25 cellular contexts compared by ENCODE assay signal in the genomic region with DNA sequence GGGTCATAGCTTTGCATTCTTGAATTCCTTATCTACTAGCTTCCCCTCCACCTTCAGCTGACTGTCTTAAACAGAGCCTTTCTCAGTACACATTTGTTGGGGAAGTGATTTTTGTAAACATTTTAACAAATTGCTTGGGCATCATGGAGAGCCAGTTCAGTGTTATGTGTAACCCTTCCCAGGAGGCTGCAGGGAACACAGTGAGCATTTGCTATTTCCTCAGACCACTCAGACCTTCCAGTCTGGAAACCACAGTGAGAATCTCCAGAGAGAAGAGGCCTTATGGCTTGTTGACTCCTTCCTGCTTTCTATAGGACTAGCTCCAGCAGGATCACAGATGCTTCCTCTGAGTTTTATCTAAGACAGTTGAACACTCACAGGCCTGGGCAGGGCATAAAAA.
DNase-seq lines count a peak whose midpoint lies in the region; ATAC-seq and TF ChIP-seq lines count a peak whose summit lies in the region.
"Had no signal": no experiment of that assay in that cellular context is flagged by ENCODE, and none has a peak within 500 bp of the region (broad histone marks: within the 10 kb centered on the region; RNA-seq: fewer than 3 reads in every experiment).

No MANE protein-coding gene starts in this region.

- H3K27me3 ChIP-seq in right atrium auricular region (no peaks in the 10 kb centered on the region), gastrocnemius medialis (no peaks in the 10 kb centered on the region), ascending aorta (no peaks in the 10 kb centered on the region)
- H3K27me3 ChIP-seq: Peyer's patch, SJSA1 had no signal

- H3K4me1 Mint-ChIP-seq in stimulated activated naive B cell treated with anti-CD40 and anti-IgM and Interleukin-4, amounts not matched to agents 10 μg/mL and 1 μg/mL and 100 μg/mL, for 72 hours: no peaks in the 10 kb centered on the region

- H3K4me1 ChIP-seq in right atrium auricular region: peaks cover 0 to 31% of the 10 kb centered on the region in 2 donors
- peaks cover 0 to 3% of the 10 kb centered on the region in 2 donors for H3K4me1 ChIP-seq in gastrocnemius medialis
- peaks cover 0 to 20% of the 10 kb centered on the region in 2 donors for H3K4me1 ChIP-seq in ascending aorta
- H3K4me1 ChIP-seq: Peyer's patch had no signal

- no peak for TF ChIP-seq POLR2A in gastrocnemius medialis (IDR thresholded peaks at IDR 0.05)

- H3K36me3 ChIP-seq in right atrium auricular region (no peaks in the 10 kb centered on the region), gastrocnemius medialis (no peaks in the 10 kb centered on the region), ascending aorta (no peaks in the 10 kb centered on the region)
- H3K36me3 ChIP-seq: Peyer's patch, SJSA1 had no signal

- H3K4me3 Mint-ChIP-seq in stimulated activated naive B cell treated with anti-CD40 and anti-IgM and Interleukin-4, amounts not matched to agents 10 μg/mL and 1 μg/mL and 100 μg/mL, for 72 hours: no peak overlapping the region
- H3K4me3 Mint-ChIP-seq: CD14-positive monocyte had no signal

- in situ Hi-C loops in gastrocnemius medialis (cut with MboI; ENCODE audit: low sequenced_read_pairs in 4 of 4): no loop called here

- no peak overlapping the region for H3K27ac Mint-ChIP-seq in stimulated activated naive B cell treated with anti-CD40 and anti-IgM and Interleukin-4, amounts not matched to agents 10 μg/mL and 1 μg/mL and 100 μg/mL, for 72 hours
- H3K27ac Mint-ChIP-seq: CD14-positive monocyte had no signal

- H3K27ac ChIP-seq in right atrium auricular region: peak overlapping the region; percentile 13 to 66
- peak overlapping the region in 2 of 4 donors; percentile 4 to 14 for H3K27ac ChIP-seq in gastrocnemius medialis
- no peak overlapping the region for H3K27ac ChIP-seq in ascending aorta
- H3K27ac ChIP-seq: 22Rv1, KMS-11, SJSA1 had no signal

- no peak for TF ChIP-seq CTCF in choroid plexus epithelial cell (conservative IDR thresholded peaks at IDR 0.05; ENCODE audit: low read depth, low read length)
- no peak for TF ChIP-seq CTCF in right atrium auricular region (IDR thresholded peaks at IDR 0.05)
- TF ChIP-seq CTCF in gastrocnemius medialis (IDR thresholded peaks at IDR 0.05 in 4 of 5, conservative IDR thresholded peaks at IDR 0.05 in 1 of 5): no peak
- no peak for TF ChIP-seq CTCF in ascending aorta (IDR thresholded peaks at IDR 0.05)

- intact Hi-C loops in gastrocnemius medialis (cut with DNase I; ENCODE audit: low total_unique reads) (no loop called here), ascending aorta (cut with DNase I) (no loop called here)

- no peak overlapping the region for H3K4me3 ChIP-seq in choroid plexus epithelial cell (ENCODE audit: low read depth, low read length)
- no peak overlapping the region for H3K4me3 ChIP-seq in right atrium auricular region
- no peak overlapping the region for H3K4me3 ChIP-seq in gastrocnemius medialis
- no peak overlapping the region for H3K4me3 ChIP-seq in ascending aorta
- H3K4me3 ChIP-seq: GM12878, Peyer's patch, SJSA1 had no signal

- peak; percentile 27 for DNase-seq in DMS 273 (lab: John Stamatoyannopoulos, UW; ENCODE audit: unreplicated experiment)
- DNase-seq in DMS 273 treated with DMSO at 0.1 percent for 48 hours (lab: John Stamatoyannopoulos, UW): no peak
- DNase-seq in choroid plexus epithelial cell (ENCODE audit: low read depth): peak; percentile 19
- no peak for DNase-seq in right atrium auricular region (ENCODE audit: low spot score)
- no peak for DNase-seq in gastrocnemius medialis
- DNase-seq in HuH-7.5 (ENCODE audit: low spot score): no peak
- no peak for DNase-seq in ascending aorta (ENCODE audit: low spot score in 2 of 2)
- no peak for DNase-seq in stimulated activated naive B cell treated with anti-CD40 and anti-IgM and Interleukin-4, amounts not matched to agents 10 μg/mL and 1 μg/mL and 100 μg/mL, for 72 hours
- DNase-seq: ACHN, AML-193, DMS79, GOT3, IMR-90, NCI-H1417, NCI-H1694 treated with DMSO at 0.1 percent for 48 hours, NCI-H2081 treated with DMSO at 0.1 percent for 48 hours, NCI-H2171 treated with DMSO at 0.1 percent for 48 hours, NCI-H524 treated with DMSO at 0.1 percent for 48 hours, Peyer's patch had no signal

- H3K9me3 Mint-ChIP-seq in stimulated activated naive B cell treated with anti-CD40 and anti-IgM and Interleukin-4, amounts not matched to agents 10 μg/mL and 1 μg/mL and 100 μg/mL, for 72 hours: peaks cover 0 to 2% of the 10 kb centered on the region in 2 donors
- H3K9me3 Mint-ChIP-seq: CD14-positive monocyte had no signal

- H3K36me3 Mint-ChIP-seq in stimulated activated naive B cell treated with anti-CD40 and anti-IgM and Interleukin-4, amounts not matched to agents 10 μg/mL and 1 μg/mL and 100 μg/mL, for 72 hours: no peaks in the 10 kb centered on the region
- H3K36me3 Mint-ChIP-seq: CD14-positive monocyte had no signal

- no peaks in the 10 kb centered on the region for H3K27me3 Mint-ChIP-seq in stimulated activated naive B cell treated with anti-CD40 and anti-IgM and Interleukin-4, amounts not matched to agents 10 μg/mL and 1 μg/mL and 100 μg/mL, for 72 hours

- no peaks in the 10 kb centered on the region for H3K9me3 ChIP-seq in right atrium auricular region
- no peaks in the 10 kb centered on the region for H3K9me3 ChIP-seq in gastrocnemius medialis
- H3K9me3 ChIP-seq in ascending aorta: no peaks in the 10 kb centered on the region
- H3K9me3 ChIP-seq: Peyer's patch, SJSA1 had no signal

- peak; percentile 49 to 53 for ATAC-seq in gastrocnemius medialis
- no peak for ATAC-seq in stimulated activated naive B cell treated with anti-CD40 and anti-IgM and Interleukin-4, amounts not matched to agents 10 μg/mL and 1 μg/mL and 100 μg/mL, for 72 hours (replicated peaks)
- ATAC-seq: GM12878, HCT116 had no signal

Comparison
In these comparisons a context has a peak if more than half of its experiments do, and no peak if none do; other contexts are left out.
1. DNase-seq: peak in DMS 273 (single experiment) and choroid plexus epithelial cell (single experiment); none in DMS 273 treated with DMSO at 0.1 percent for 48 hours (single experiment), right atrium auricular region (single experiment), gastrocnemius medialis (0 of 2), HuH-7.5 (single experiment), ascending aorta (0 of 2) and stimulated activated naive B cell treated with anti-CD40 and anti-IgM and Interleukin-4, amounts not matched to agents 10 μg/mL and 1 μg/mL and 100 μg/mL, for 72 hours (single experiment).
2. H3K27ac ChIP-seq: peak in right atrium auricular region (2 of 2); none in ascending aorta (0 of 2).
3. ATAC-seq: peak in gastrocnemius medialis (2 of 2); none in stimulated activated naive B cell treated with anti-CD40 and anti-IgM and Interleukin-4, amounts not matched to agents 10 μg/mL and 1 μg/mL and 100 μg/mL, for 72 hours (0 of 2).